ENCODE assay signal across 18 cellular contexts in the genomic region with DNA sequence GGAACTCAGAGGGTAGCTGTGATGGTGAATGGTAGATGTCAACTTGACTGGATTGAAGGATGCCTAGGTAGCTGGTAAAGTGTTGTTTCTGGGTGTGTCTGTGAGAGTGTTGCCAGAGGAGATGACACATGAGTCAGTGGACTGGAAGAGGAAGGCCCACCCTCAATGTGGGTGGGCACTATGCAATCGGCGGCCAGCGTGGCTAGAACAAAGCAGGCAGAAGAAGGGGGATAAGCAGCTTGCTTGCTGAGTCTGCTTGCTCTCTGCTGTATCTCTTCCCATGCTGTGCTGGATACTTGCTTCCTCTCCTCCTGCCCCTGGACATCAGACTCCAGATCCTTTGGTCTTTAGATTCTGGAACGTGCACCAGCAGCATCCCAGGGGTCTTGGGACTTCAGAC.
"Had no signal": no experiment of that assay in that cellular context is flagged by ENCODE, and none has a peak within 500 bp of the region (broad histone marks: within the 10 kb centered on the region; RNA-seq: fewer than 3 reads in every experiment).

No MANE protein-coding gene starts in this region.

- DNase-seq: effector CD4-positive, alpha-beta T cell; endodermal cell; foreskin melanocyte; head of caudate nucleus; left colon; left ventricle myocardium superior; mesenchymal stem cell; naive B cell; psoas muscle; spleen; stimulated activated CD4-positive, alpha-beta T cell treated with anti-CD3 and anti-CD28 coated beads, Interleukin-15, amount 100 ng/mL, for 24 hours; stimulated activated CD4-positive, alpha-beta T cell treated with anti-CD3 and anti-CD28 coated beads, Interleukin-1b, Interleukin-23, amount 100 ng/mL, for 48 hours; stimulated activated CD4-positive, alpha-beta T cell treated with anti-CD3 and anti-CD28 coated beads, Interleukin-4, amount 100 ng/mL, for 4 hours; stimulated activated naive B cell treated with anti-CD40 and anti-IgM and Interleukin-4, amounts not matched to agents 10 μg/mL and 1 μg/mL and 100 μg/mL, for 72 hours; stimulated activated naive CD8-positive, alpha-beta T cell treated with anti-CD3 and anti-CD28 coated beads, Interleukin-15, amount 100 ng/mL, for 72 hours; testis; upper lobe of right lung had no signal

- ATAC-seq: left colon; left ventricle myocardium superior; psoas muscle; sciatic nerve; stimulated activated naive B cell treated with anti-CD40 and anti-IgM and Interleukin-4, amounts not matched to agents 10 μg/mL and 1 μg/mL and 100 μg/mL, for 72 hours; stimulated activated naive CD8-positive, alpha-beta T cell treated with anti-CD3 and anti-CD28 coated beads, Interleukin-15, amount 100 ng/mL, for 72 hours; upper lobe of right lung had no signal
